ENCODE assay signal across 12 cellular contexts in the genomic region with DNA sequence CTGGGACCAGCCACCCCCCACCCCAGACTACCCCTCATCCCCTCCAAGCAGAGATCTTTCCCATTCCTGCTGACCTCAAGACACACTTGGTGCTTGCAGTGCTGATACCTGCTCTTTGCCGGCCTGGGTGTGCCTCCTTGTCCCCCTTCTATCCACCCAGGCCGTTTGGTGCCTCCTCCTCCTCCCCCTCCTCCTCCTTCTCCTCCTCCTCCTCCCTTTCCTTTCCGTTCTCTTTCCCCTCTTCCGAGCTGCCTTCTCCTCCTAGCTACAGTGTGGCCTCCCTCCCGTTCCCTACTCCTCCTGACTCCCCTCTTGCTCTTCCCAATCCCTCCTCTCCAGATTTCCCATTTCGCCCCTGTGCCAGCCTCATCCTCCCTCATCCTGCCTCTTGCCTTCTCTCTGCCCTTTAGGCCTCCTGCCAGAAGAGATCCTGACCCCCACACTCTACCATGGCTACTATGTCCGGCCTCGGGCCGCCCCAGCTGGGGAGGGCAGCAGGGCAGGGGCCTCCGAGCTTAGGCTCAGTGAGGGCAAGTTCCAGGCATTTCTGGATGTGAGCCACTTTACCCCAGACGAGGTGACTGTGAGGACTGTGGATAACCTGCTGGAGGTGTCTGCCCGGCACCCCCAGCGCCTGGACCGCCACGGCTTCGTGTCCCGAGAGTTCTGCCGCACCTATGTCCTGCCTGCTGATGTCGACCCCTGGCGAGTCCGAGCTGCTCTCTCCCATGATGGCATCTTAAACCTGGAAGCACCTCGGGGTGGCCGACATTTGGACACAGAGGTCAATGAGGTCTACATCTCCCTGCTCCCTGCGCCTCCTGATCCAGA. TPM values are rescaled to one million over a fixed set of nuclear protein-coding genes. Genes with fewer than 3 reads are reported as not detected.
DNase-seq lines count a peak whose midpoint lies in the region; ATAC-seq and TF ChIP-seq lines count a peak whose summit lies in the region.
"Had no signal": no experiment of that assay in that cellular context is flagged by ENCODE, and none has a peak within 500 bp of the region (broad histone marks: within the 10 kb centered on the region; RNA-seq: fewer than 3 reads in every experiment).

No MANE protein-coding gene starts in this region.

- 78% methylated on average over 24 of the region's 24 CpGs for WGBS in liver
- WGBS in sigmoid colon, 2 donors: 76 to 77% methylated on average over 24 of the region's 24 CpGs

- POLR2A ChIA-PET in BJ (lab: Charles Lee): interaction anchor here (0.6 to 0.7 kb wide), 3 partner anchors 13 to 172 kb away, joined by 3 to 4 read pairs (median 3); no protein-coding TSS in a partner anchor

- no peaks in the 10 kb centered on the region for H3K27me3 ChIP-seq in BJ (ENCODE audit: control insufficient read depth, insufficient read depth, low read length)
- H3K27me3 ChIP-seq in liver (ENCODE audit: control insufficient read depth in 4 of 4, insufficient read depth in 4 of 4, low read length in 3 of 4): no peaks in the 10 kb centered on the region
- no peaks in the 10 kb centered on the region for H3K27me3 ChIP-seq in sigmoid colon
- H3K27me3 ChIP-seq: BE2C, hepatocyte had no signal

- H3K4me3 ChIP-seq in BJ (ENCODE audit: low read depth, low read length) (peak overlapping the region; percentile 46), liver (ENCODE audit: low read depth in 1 of 3, low read length in 3 of 3) (peak overlapping the region in 1 of 3 donors; percentile 11), sigmoid colon (peak overlapping the region; percentile 52 to 78 (median 73))
- H3K4me3 ChIP-seq: hepatocyte had no signal

- peak in 1 of 2 donors; percentile 9 for TF ChIP-seq POLR2A in sigmoid colon (IDR thresholded peaks at IDR 0.05)

- TF ChIP-seq EP300 in sigmoid colon (IDR thresholded peaks at IDR 0.05): no peak

- CTCF ChIA-PET in BJ (lab: Yijun Ruan, JAX): interaction anchor here (0.7 to 1.2 kb wide), 4 partner anchors 11 to 56 kb away, joined by 3 to 7 read pairs (median 4); no protein-coding TSS in a partner anchor

- H3K4me1 ChIP-seq in liver (ENCODE audit: control insufficient read depth in 4 of 4, insufficient read depth in 4 of 4, low read length in 3 of 4) (peaks cover 0 to 6% (median 6%) of the 10 kb centered on the region in 4 donors), sigmoid colon (peaks cover 0 to 39% (median 36%) of the 10 kb centered on the region in 4 donors)
- H3K4me1 ChIP-seq: BE2C had no signal

- no peaks in the 10 kb centered on the region for H3K9me3 ChIP-seq in liver (ENCODE audit: control insufficient read depth in 4 of 4, low read length in 3 of 4)
- H3K9me3 ChIP-seq in sigmoid colon: no peaks in the 10 kb centered on the region
- H3K9me3 ChIP-seq: BE2C had no signal

- H3K36me3 ChIP-seq in BJ (ENCODE audit: control insufficient read depth, insufficient read depth, low read length): peaks cover 1% of the 10 kb centered on the region; the same call in 1 of the 2 replicates
- no peaks in the 10 kb centered on the region for H3K36me3 ChIP-seq in liver (ENCODE audit: control insufficient read depth in 4 of 4, insufficient read depth in 3 of 4, low read depth in 1 of 4, low read length in 3 of 4)
- H3K36me3 ChIP-seq in sigmoid colon: peaks cover 0 to 8% (median 5%) of the 10 kb centered on the region in 4 donors
- H3K36me3 ChIP-seq: BE2C had no signal

- no peak for TF ChIP-seq CTCF in BJ (IDR thresholded peaks at IDR 0.05; ENCODE audit: insufficient read depth, low read depth, low read length)
- TF ChIP-seq CTCF in liver (IDR thresholded peaks at IDR 0.05; ENCODE audit: low read depth, low read length, missing input control): no peak
- no peak for TF ChIP-seq CTCF in sigmoid colon (IDR thresholded peaks at IDR 0.05)

- intact Hi-C loops in sigmoid colon (cut with DNase I): no loop called here

- H3K9ac ChIP-seq in liver (ENCODE audit: low read depth in 1 of 2, low read length in 2 of 2): no peak overlapping the region

- DNase-seq in BJ (ENCODE audit: low read depth) (no peak), sigmoid colon (peak; percentile 73), NCI-H748 treated with DMSO at 0.1 percent for 48 hours (lab: John Stamatoyannopoulos, UW) (no peak), T-helper 1 cell (no peak), HPDE6-E6E7 (ENCODE audit: extremely low spot score) (no peak)
- DNase-seq: BE2C had no signal

- TF ChIP-seq RAD21 in liver (IDR thresholded peaks at IDR 0.05): no peak

- H3K27ac ChIP-seq in cingulate gyrus (ENCODE audit: low read depth, low read length) (peak overlapping the region; percentile 100), liver (ENCODE audit: low read depth in 1 of 2, low read length in 2 of 2) (peak overlapping the region; percentile 49 to 74), sigmoid colon (peak overlapping the region; percentile 96 to 100 (median 98))

- ATAC-seq in HG02970 (IDR thresholded peaks at IDR 0.05; ENCODE audit: low FRiP score, unreplicated experiment): no peak
- ATAC-seq: SK-N-SH treated with all-trans-retinoic acid at 6 μM for 48 hours had no signal

TF ChIP-seq in liver, 16 proteins besides CTCF, POLR2A, EP300 and RAD21:
- TF ChIP-seq NR2F2 (IDR thresholded peaks at IDR 0.05) (no peak), FOXA1 (IDR thresholded peaks at IDR 0.05) (no peak), EGR1 (IDR thresholded peaks at IDR 0.05; ENCODE audit: low read depth in 2 of 2) (no peak), FOXA2 (IDR thresholded peaks at IDR 0.05) (no peak)
- TF ChIP-seq, protein P1, sequence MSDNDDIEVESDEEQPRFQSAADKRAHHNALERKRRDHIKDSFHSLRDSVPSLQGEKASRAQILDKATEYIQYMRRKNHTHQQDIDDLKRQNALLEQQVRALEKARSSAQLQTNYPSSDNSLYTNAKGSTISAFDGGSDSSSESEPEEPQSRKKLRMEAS (IDR thresholded peaks at IDR 0.05): no peak
TF ChIP-seq in liver: peak in this region for 0.

RNA-seq across cellular contexts. Expression of a gene that starts 0.7 kb away (rescaled TPM):
- polyA plus RNA-seq in BJ (2011; rRNA removed) (2.5 and 4.0 TPM in 2 replicates), liver (under 1 TPM; 0.61 to 0.85 TPM), sigmoid colon (10 to 100 TPM in 1 of 3 donors, 1 to 10 TPM in 1, under 1 TPM in 1; 0.69 to 11.4 (median 3.6) TPM)
- 1.2 and 2.8 TPM in 2 replicates for polyA minus RNA-seq in BJ (2011; rRNA and poly(A)+ RNA removed)
- total RNA-seq in liver (under 1 TPM in 1 of 2 donors, not detected in 1; 0.14 TPM), sigmoid colon (1 to 10 TPM in 2 of 4 donors, under 1 TPM in 1, not detected in 1; 0.83 to 3.0 (median 1.4) TPM)
- total RNA-seq: hepatocyte had no signal
- polyA plus RNA-seq: IgD-negative memory B cell had no signal

RNA-seq across cellular contexts. Expression of a gene that starts 1.7 kb away (rescaled TPM):
- polyA plus RNA-seq in BJ (2011; rRNA removed) (76.7 and 83.6 TPM in 2 replicates), liver (1 to 10 TPM; 4.7 to 8.6 TPM), sigmoid colon (10 to 100 TPM; 25.0 to 99.7 (median 63.0) TPM)
- polyA minus RNA-seq in BJ (2011; rRNA and poly(A)+ RNA removed): 15.6 and 26.2 TPM in 2 replicates
- total RNA-seq in liver (1 to 10 TPM in 1 of 2 donors, under 1 TPM in 1; 0.33 to 2.6 TPM), sigmoid colon (100 to 1,000 TPM; 151 to 299 (median 225) TPM)
- polyA plus RNA-seq: IgD-negative memory B cell had no signal

RNA-seq across cellular contexts. Expression of a gene that starts 5.5 kb away (rescaled TPM):
- 2.7 and 2.9 TPM in 2 replicates for polyA plus RNA-seq in BJ (2011; rRNA removed)
- 1.6 and 1.8 TPM in 2 replicates for polyA minus RNA-seq in BJ (2011; rRNA and poly(A)+ RNA removed)
- total RNA-seq in liver: 1 to 10 TPM; 4.2 to 5.1 TPM
- polyA plus RNA-seq in liver: 10 to 100 TPM in 1 of 2 donors, 1 to 10 TPM in 1; 9.6 to 10.9 TPM
- 1 to 10 TPM in 1 of 4 donors, not detected in 3; 3.9 TPM for total RNA-seq in sigmoid colon
- 10 to 100 TPM in 2 of 3 donors, 1 to 10 TPM in 1; 6.3 to 17.8 (median 16.8) TPM for polyA plus RNA-seq in sigmoid colon
- polyA plus RNA-seq: IgD-negative memory B cell had no signal

RNA-seq across cellular contexts. Expression of a gene that starts 23.9 kb away (rescaled TPM):
- 13.5 and 13.9 TPM in 2 replicates for polyA plus RNA-seq in BJ (2011; rRNA removed)
- 14.3 and 16.9 TPM in 2 replicates for polyA minus RNA-seq in BJ (2011; rRNA and poly(A)+ RNA removed)
- total RNA-seq in liver: 10 to 100 TPM in 1 of 2 donors, 1 to 10 TPM in 1; 7.3 to 12.5 TPM
- 1 to 10 TPM; 2.8 to 4.1 TPM for polyA plus RNA-seq in liver
- 100 to 1,000 TPM in 2 of 4 donors, 10 to 100 TPM in 2; 92.7 to 105 (median 99.2) TPM for total RNA-seq in sigmoid colon
- 10 to 100 TPM in 1 of 3 donors, 1 to 10 TPM in 2; 2.3 to 12.0 (median 9.2) TPM for polyA plus RNA-seq in sigmoid colon

RNA-seq across cellular contexts. Expression of a gene that starts 33.9 kb away (rescaled TPM):
- 16.6 and 33.0 TPM in 2 replicates for polyA plus RNA-seq in BJ (2011; rRNA removed)
- polyA minus RNA-seq in BJ (2011; rRNA and poly(A)+ RNA removed): 3.4 and 4.8 TPM in 2 replicates
- 1 to 10 TPM; 6.2 to 8.2 TPM for total RNA-seq in liver
- polyA plus RNA-seq in liver: 10 to 100 TPM; 19.3 to 27.8 TPM
- total RNA-seq in sigmoid colon: 10 to 100 TPM in 3 of 4 donors, 1 to 10 TPM in 1; 9.1 to 44.3 (median 13.4) TPM
- polyA plus RNA-seq in sigmoid colon: 10 to 100 TPM; 18.9 to 35.4 (median 23.4) TPM
